25 cellular contexts compared by ENCODE assay signal in the genomic region with DNA sequence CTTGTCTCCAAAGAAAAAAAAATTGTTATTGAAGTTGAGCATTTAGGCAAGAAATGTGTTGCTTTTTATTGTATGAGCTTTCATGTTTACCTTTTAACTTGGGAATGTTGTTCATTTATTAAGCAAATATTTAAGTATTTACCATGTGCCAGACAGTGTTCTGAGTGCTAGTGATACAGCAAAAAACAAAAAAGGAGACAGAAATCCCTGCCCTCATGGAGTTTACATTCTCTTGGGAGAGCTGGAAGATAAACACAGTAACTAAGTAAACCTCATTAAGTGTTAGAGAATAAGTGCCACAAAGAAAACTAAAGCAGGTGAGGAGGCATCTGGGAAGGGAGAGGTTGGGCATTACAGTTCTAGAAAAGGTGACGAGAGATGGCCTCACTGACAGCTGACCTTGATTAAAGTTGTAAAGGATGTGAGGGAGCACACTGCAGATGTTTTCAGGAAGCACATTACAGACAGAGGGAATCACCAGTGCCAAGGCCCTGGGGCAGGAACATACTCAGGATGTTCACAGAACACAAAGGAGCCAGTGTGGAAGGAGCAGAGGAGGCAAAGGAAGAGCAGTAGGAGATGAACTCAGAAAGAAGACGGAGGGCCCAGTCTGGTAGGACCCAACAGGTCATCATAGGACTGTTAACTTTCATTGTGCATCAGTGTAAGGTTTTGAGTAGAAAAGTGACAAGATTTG.
"Had no signal": no experiment of that assay in that cellular context is flagged by ENCODE, and none has a peak within 500 bp of the region (broad histone marks: within the 10 kb centered on the region; RNA-seq: fewer than 3 reads in every experiment).

No MANE protein-coding gene starts in this region.

- H3K27ac Mint-ChIP-seq: activated CD4-positive, alpha-beta memory T cell treated with anti-CD3 and anti-CD28 coated beads for 36 hours; activated naive CD4-positive, alpha-beta T cell treated with anti-CD3 and anti-CD28 coated beads, Interleukin-2, amount 50 U/mL, for 24 hours; activated T-cell treated with anti-CD3 and anti-CD28 coated beads, Interleukin-2, amount 50 U/mL, for 72 hours; brain; T-helper 1 cell treated with Interleukin-12 subunit alpha and Interleukin-12 subunit beta and Interleukin-4 antibody, amounts not matched to agents 30 μg/mL and 1 μg/mL, for 36 hours; WTC11 had no signal

- H3K4me3 Mint-ChIP-seq: activated CD4-positive, alpha-beta memory T cell treated with anti-CD3 and anti-CD28 coated beads for 36 hours; activated CD4-positive, alpha-beta T cell treated with anti-CD3 and anti-CD28 coated beads, Interleukin-2, amount 10 ng/mL, durations not matched to agents 7 days and 5 days; activated naive CD4-positive, alpha-beta T cell treated with anti-CD3 and anti-CD28 coated beads, Interleukin-2, amount 50 U/mL, for 24 hours; activated T-cell treated with anti-CD3 and anti-CD28 coated beads, Interleukin-2, amount 50 U/mL, for 72 hours; brain; central memory CD8-positive, alpha-beta T cell; T-helper 1 cell treated with Interleukin-12 subunit alpha and Interleukin-12 subunit beta and Interleukin-4 antibody, amounts not matched to agents 30 μg/mL and 1 μg/mL, for 36 hours; WTC11 had no signal

- H3K9me3 Mint-ChIP-seq: activated CD4-positive, alpha-beta memory T cell treated with anti-CD3 and anti-CD28 coated beads for 36 hours; activated CD4-positive, alpha-beta T cell treated with anti-CD3 and anti-CD28 coated beads, Interleukin-2, amount 10 ng/mL, durations not matched to agents 7 days and 5 days; activated naive CD4-positive, alpha-beta T cell treated with anti-CD3 and anti-CD28 coated beads, Interleukin-2, amount 50 U/mL, for 24 hours; activated T-cell treated with anti-CD3 and anti-CD28 coated beads, Interleukin-2, amount 50 U/mL, for 72 hours; brain; central memory CD8-positive, alpha-beta T cell; T-helper 1 cell treated with Interleukin-12 subunit alpha and Interleukin-12 subunit beta and Interleukin-4 antibody, amounts not matched to agents 30 μg/mL and 1 μg/mL, for 36 hours; WTC11 had no signal

- ATAC-seq: activated T-cell treated with anti-CD3 and anti-CD28 coated beads, Interleukin-2, amount 50 U/mL, for 72 hours; WTC11 had no signal

- H3K4me1 Mint-ChIP-seq: activated CD4-positive, alpha-beta T cell treated with anti-CD3 and anti-CD28 coated beads, Interleukin-2, amount 10 ng/mL, durations not matched to agents 7 days and 5 days had no signal

- H3K27me3 Mint-ChIP-seq: activated CD4-positive, alpha-beta memory T cell treated with anti-CD3 and anti-CD28 coated beads for 36 hours; activated CD4-positive, alpha-beta T cell treated with anti-CD3 and anti-CD28 coated beads, Interleukin-2, amount 10 ng/mL, durations not matched to agents 7 days and 5 days; activated naive CD4-positive, alpha-beta T cell treated with anti-CD3 and anti-CD28 coated beads, Interleukin-2, amount 50 U/mL, for 24 hours; brain; central memory CD8-positive, alpha-beta T cell had no signal

- DNase-seq: activated CD4-positive, alpha-beta memory T cell treated with anti-CD3 and anti-CD28 coated beads for 36 hours; activated CD4-positive, alpha-beta T cell treated with anti-CD3 and anti-CD28 coated beads, Interleukin-2, amount 10 ng/mL, durations not matched to agents 7 days and 5 days; activated CD4-positive, CD25-positive, alpha-beta regulatory T cell treated with anti-CD3 and anti-CD28 coated beads, Interleukin-2, amount 50 U/mL, for 72 hours; activated CD8-positive, alpha-beta memory T cell treated with anti-CD3 and anti-CD28 coated beads for 24 hours; activated T-cell treated with anti-CD3 and anti-CD28 coated beads, Interleukin-2, amount 50 U/mL, for 72 hours; amygdala; KBM-7; NCI-H1092; NCI-H1417 treated with DMSO at 0.1 percent for 48 hours; NCI-H1694; NCI-H2029; NCI-H2107; NCI-H2171 treated with DMSO at 0.1 percent for 48 hours; NCI-H226; NCI-H510A; NCI-H69; NK-92 treated with Interleukin-12 subunit alpha and Interleukin-12 subunit beta, amount 100 ng/mL, for 24 hours; Peyer's patch; SHP77; T-helper 9 cell had no signal
